ENCODE assay signal across 37 cellular contexts in genomic region chr11:133474461-133474860, GRCh38. TPM values are rescaled to one million over a fixed set of nuclear protein-coding genes. Genes with fewer than 3 reads are reported as not detected.
"Had no signal": no experiment of that assay in that cellular context is flagged by ENCODE, and none has a peak within 500 bp of the region (broad histone marks: within the 10 kb centered on the region; RNA-seq: fewer than 3 reads in every experiment).

No MANE protein-coding gene starts in this region.

- H3K9me3 ChIP-seq: MG63 had no signal

- H3K4me3 ChIP-seq: MG63 had no signal

- H3K27ac ChIP-seq: KMS-11 had no signal

- H3K4me2 ChIP-seq: KMS-11 had no signal

- H3K9ac ChIP-seq: KMS-11 had no signal

- H3K36me3 ChIP-seq: MG63 had no signal

- DNase-seq: Karpas-422, Kasumi-1, KG1, MG63, MM.1S, MV-4-11, NCI-H1048, NCI-H1092, NCI-H1092 treated with DMSO at 0.1 percent for 48 hours, NCI-H1105, NCI-H1105 treated with DMSO at 0.1 percent for 48 hours, NCI-H1417, NCI-H1417 treated with DMSO at 0.1 percent for 48 hours, NCI-H1436, NCI-H1436 treated with DMSO at 0.1 percent for 48 hours, NCI-H146, NCI-H1694, NCI-H1694 treated with DMSO at 0.1 percent for 48 hours, NCI-H187, NCI-H187 treated with DMSO at 0.1 percent for 48 hours, NCI-H1930, NCI-H2029, NCI-H2029 treated with DMSO at 0.1 percent for 48 hours, NCI-H2081, NCI-H2081 treated with DMSO at 0.1 percent for 48 hours, NCI-H2107, NCI-H2171, NCI-H2171 treated with DMSO at 0.1 percent for 48 hours, NCI-H2227 treated with DMSO at 0.1 percent for 48 hours, NCI-H226, NCI-H345, NCI-H446, NCI-H446 treated with DMSO at 0.1 percent for 48 hours, NCI-H510A had no signal

RNA-seq across cellular contexts. Expression of gene OPCML, which starts 57.8 kb away (rescaled TPM):
- total RNA-seq: LHCN-M2, MCF 10A had no signal
